Comparison of ENCODE assay signal across 2 cellular contexts in genomic region chr1:58573705-58574591, GRCh38.
A peak's percentile ranks its signal among the peaks of the same experiment; 100 is the strongest.
TF ChIP-seq lines count a peak whose summit lies in the region.

No MANE protein-coding gene starts in this region.

TF ChIP-seq in Ishikawa, 13 proteins besides CTCF, POLR2A, EP300 and RAD21 (continued from another document):
- TF ChIP-seq REST (IDR thresholded peaks at IDR 0.05; ENCODE audit: low read depth) (0 out of 2 replicates have a peak, but pooled peaks have one; percentile 13), MAX (IDR thresholded peaks at IDR 0.05) (peak; percentile 38; the same call in 1 of the 2 replicates), CEBPB (IDR thresholded peaks at IDR 0.05) (no peak), TEAD4 (IDR thresholded peaks at IDR 0.05) (peak; percentile 87), NFIC (IDR thresholded peaks at IDR 0.05) (peak; percentile 86), USF1 (IDR thresholded peaks at IDR 0.05) (peak; percentile 43; the same call in 1 of the 2 replicates), EGR1 (IDR thresholded peaks at IDR 0.05) (peak; percentile 34; the same call in 1 of the 2 replicates), CREB1 (IDR thresholded peaks at IDR 0.05; ENCODE audit: low read depth) (0 out of 2 replicates have a peak, but pooled peaks have one; percentile 32), TCF12 (IDR thresholded peaks at IDR 0.05; ENCODE audit: low read depth) (peak; percentile 97), TAF1 (IDR thresholded peaks at IDR 0.05; ENCODE audit: low read depth) (peak; percentile 59; the same call in 1 of the 2 replicates), YY1 (IDR thresholded peaks at IDR 0.05; ENCODE audit: low read depth) (no peak)
TF ChIP-seq in Ishikawa: peak in this region for 11.

TF ChIP-seq in endothelial cell of umbilical vein, 7 proteins besides CTCF, POLR2A, EP300 and RAD21 (continued from another document):
- TF ChIP-seq MAX (IDR thresholded peaks at IDR 0.05; ENCODE audit: insufficient read depth, insufficient read length): no peak
- TF ChIP-seq EZH2 (IDR thresholded peaks at IDR 0.05; ENCODE audit: borderline replicate concordance, low read depth, low read length, severe bottlenecking): no peak
- peak; percentile 4 for TF ChIP-seq FOS (IDR thresholded peaks at IDR 0.05; ENCODE audit: borderline replicate concordance, insufficient read depth, low read length)
- no peak for TF ChIP-seq POLR2AphosphoS5 (IDR thresholded peaks at IDR 0.05; ENCODE audit: insufficient read depth, low read depth, low read length)
- TF ChIP-seq JUN (IDR thresholded peaks at IDR 0.05; ENCODE audit: borderline replicate concordance, insufficient read depth, insufficient read length, low read depth): peak; percentile 31
